ENCODE assay signal across 20 cellular contexts in the genomic region with DNA sequence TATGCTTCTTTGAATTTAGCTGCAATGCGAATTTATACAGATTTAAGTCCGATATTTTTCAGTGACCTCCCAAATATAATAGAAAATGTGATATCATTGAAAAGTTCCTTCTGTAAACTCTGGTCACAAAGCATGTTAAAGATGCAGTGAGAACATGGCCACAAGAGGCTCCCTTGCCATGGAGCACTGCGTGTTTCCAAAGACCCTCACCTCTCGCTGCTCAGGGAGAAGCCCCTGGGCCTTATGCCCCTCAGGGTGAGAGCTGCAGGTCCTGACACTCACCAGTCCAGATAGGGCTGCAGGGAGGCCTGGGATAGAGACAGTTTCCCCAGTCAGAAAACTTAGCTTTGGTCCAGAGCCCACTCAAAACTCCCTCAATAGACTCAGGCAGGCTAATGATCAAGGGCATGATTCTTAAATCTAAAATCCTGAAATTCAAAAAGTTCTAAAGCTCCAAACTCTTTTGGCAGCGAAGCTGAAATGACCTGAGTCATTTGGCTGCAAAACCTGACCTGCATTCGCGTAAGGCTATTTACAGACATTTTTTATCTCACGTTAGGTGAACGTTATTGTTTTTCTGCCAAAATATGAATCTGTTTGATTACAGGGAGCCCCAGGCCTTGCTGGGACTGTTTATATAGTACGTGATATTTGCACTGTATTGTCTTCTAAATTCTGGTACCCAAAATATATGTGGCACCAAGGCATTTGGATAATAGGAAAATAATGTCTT.
DNase-seq lines count a peak whose midpoint lies in the region; ATAC-seq and TF ChIP-seq lines count a peak whose summit lies in the region.
"Had no signal": no experiment of that assay in that cellular context is flagged by ENCODE, and none has a peak within 500 bp of the region (broad histone marks: within the 10 kb centered on the region; RNA-seq: fewer than 3 reads in every experiment).

No MANE protein-coding gene starts in this region.

- no peaks in the 10 kb centered on the region for H3K36me3 ChIP-seq in WERI-Rb-1
- H3K36me3 ChIP-seq: tibial artery had no signal

- DNase-seq in HFFc6: no peak
- no peak for DNase-seq in WERI-Rb-1
- DNase-seq in right cardiac atrium: no peak
- no peak for DNase-seq in osteocyte (ENCODE audit: extremely low spot score, unreplicated experiment)
- no peak for DNase-seq in NCI-H2107 (lab: John Stamatoyannopoulos, UW)
- no peak for DNase-seq in stimulated activated CD4-positive, alpha-beta T cell treated with anti-CD3 and anti-CD28 coated beads, Interleukin-4, amount 100 ng/mL, for 1 hour
- DNase-seq: activated CD8-positive, alpha-beta T cell treated with anti-CD3 and anti-CD28 coated beads for 36 hours; activated T-cell treated with anti-CD3 and anti-CD28 coated beads, Interleukin-2, amount 50 U/mL, for 4 hours; NCI-H524; nucleus accumbens; SIG-M5; stimulated activated naive CD4-positive, alpha-beta T cell; tibial artery had no signal

- intact Hi-C loops in right cardiac atrium (cut with DNase I): no loop called here

- H3K9me3 Mint-ChIP-seq in HFFc6 (no peaks in the 10 kb centered on the region), osteocyte (ENCODE audit: unreplicated experiment) (no peaks in the 10 kb centered on the region)
- H3K9me3 Mint-ChIP-seq: activated CD8-positive, alpha-beta T cell treated with anti-CD3 and anti-CD28 coated beads for 36 hours; activated T-cell treated with anti-CD3 and anti-CD28 coated beads, Interleukin-2, amount 50 U/mL, for 4 hours; T-helper 1 cell treated with Interleukin-12 subunit alpha and Interleukin-12 subunit beta and Interleukin-4 antibody, amounts not matched to agents 30 μg/mL and 1 μg/mL, for 36 hours had no signal

- H3K36me3 Mint-ChIP-seq in HFFc6 (ENCODE audit: low read depth): no peaks in the 10 kb centered on the region
- H3K36me3 Mint-ChIP-seq in osteocyte (ENCODE audit: unreplicated experiment): no peaks in the 10 kb centered on the region
- H3K36me3 Mint-ChIP-seq: activated naive CD8-positive, alpha-beta T cell had no signal

- H3K27ac Mint-ChIP-seq in HFFc6 (no peak overlapping the region), osteocyte (ENCODE audit: unreplicated experiment) (no peak overlapping the region)
- H3K27ac Mint-ChIP-seq: activated CD8-positive, alpha-beta T cell treated with anti-CD3 and anti-CD28 coated beads for 36 hours; activated naive CD8-positive, alpha-beta T cell; B cell; T-helper 1 cell treated with Interleukin-12 subunit alpha and Interleukin-12 subunit beta and Interleukin-4 antibody, amounts not matched to agents 30 μg/mL and 1 μg/mL, for 36 hours had no signal

- ATAC-seq in right cardiac atrium (no peak), GM18867 (IDR thresholded peaks at IDR 0.05; ENCODE audit: unreplicated experiment) (no peak)
- ATAC-seq: activated CD8-positive, alpha-beta T cell treated with anti-CD3 and anti-CD28 coated beads for 36 hours; activated T-cell treated with anti-CD3 and anti-CD28 coated beads, Interleukin-2, amount 50 U/mL, for 4 hours; body of pancreas had no signal

- TF ChIP-seq CTCF in HFFc6 (IDR thresholded peaks at IDR 0.05) (peak; percentile 15; the same call in 1 of the 2 replicates), WERI-Rb-1 (IDR thresholded peaks at IDR 0.05; ENCODE audit: low read depth, low read length) (peak; percentile 35; the same call in 1 of the 2 replicates), osteocyte (IDR thresholded peaks at IDR 0.05) (peak; percentile 9)

- H3K4me1 ChIP-seq in right cardiac atrium (ENCODE audit: control insufficient read depth, insufficient read depth, low read length): no peaks in the 10 kb centered on the region
- H3K4me1 ChIP-seq: tibial artery had no signal

- H3K4me1 Mint-ChIP-seq in HFFc6 (ENCODE audit: low read depth): no peaks in the 10 kb centered on the region
- H3K4me1 Mint-ChIP-seq in osteocyte (ENCODE audit: unreplicated experiment): peaks cover 1% of the 10 kb centered on the region
- H3K4me1 Mint-ChIP-seq: B cell had no signal

- H3K9me3 ChIP-seq in WERI-Rb-1 (ENCODE audit: severe bottlenecking): no peaks in the 10 kb centered on the region
- no peaks in the 10 kb centered on the region for H3K9me3 ChIP-seq in right cardiac atrium (ENCODE audit: control insufficient read depth, low read length)
- H3K9me3 ChIP-seq: body of pancreas, tibial artery had no signal

- H3K27me3 Mint-ChIP-seq in HFFc6 (ENCODE audit: insufficient read depth) (no peaks in the 10 kb centered on the region), osteocyte (ENCODE audit: unreplicated experiment) (no peaks in the 10 kb centered on the region)
- H3K27me3 Mint-ChIP-seq: activated CD8-positive, alpha-beta T cell treated with anti-CD3 and anti-CD28 coated beads for 36 hours; B cell had no signal

- H3K4me3 ChIP-seq in WERI-Rb-1 (ENCODE audit: low read depth, low read length) (no peak overlapping the region), right cardiac atrium (ENCODE audit: low read length) (no peak overlapping the region)
- H3K4me3 ChIP-seq: body of pancreas, coronary artery, hepatocyte, tibial artery had no signal

- H3K27ac ChIP-seq in WERI-Rb-1 (no peak overlapping the region), right cardiac atrium (ENCODE audit: low read length) (peak overlapping the region; percentile 18)
- H3K27ac ChIP-seq: body of pancreas, coronary artery, hepatocyte, tibial artery had no signal

- no peaks in the 10 kb centered on the region for H3K27me3 ChIP-seq in WERI-Rb-1 (ENCODE audit: insufficient read depth, low read depth, severe bottlenecking)
- no peaks in the 10 kb centered on the region for H3K27me3 ChIP-seq in right cardiac atrium (ENCODE audit: control insufficient read depth, insufficient read depth)
- H3K27me3 ChIP-seq: body of pancreas, hepatocyte, tibial artery had no signal

- 53% methylated on average over 10 of the region's 10 CpGs for WGBS in right cardiac atrium

- H3K4me3 Mint-ChIP-seq in HFFc6: no peak overlapping the region
- H3K4me3 Mint-ChIP-seq in osteocyte (ENCODE audit: unreplicated experiment): no peak overlapping the region
- H3K4me3 Mint-ChIP-seq: activated CD8-positive, alpha-beta T cell treated with anti-CD3 and anti-CD28 coated beads for 36 hours; activated naive CD8-positive, alpha-beta T cell; activated T-cell treated with anti-CD3 and anti-CD28 coated beads, Interleukin-2, amount 50 U/mL, for 4 hours; B cell; T-helper 1 cell treated with Interleukin-12 subunit alpha and Interleukin-12 subunit beta and Interleukin-4 antibody, amounts not matched to agents 30 μg/mL and 1 μg/mL, for 36 hours had no signal
